In the genomic region with DNA sequence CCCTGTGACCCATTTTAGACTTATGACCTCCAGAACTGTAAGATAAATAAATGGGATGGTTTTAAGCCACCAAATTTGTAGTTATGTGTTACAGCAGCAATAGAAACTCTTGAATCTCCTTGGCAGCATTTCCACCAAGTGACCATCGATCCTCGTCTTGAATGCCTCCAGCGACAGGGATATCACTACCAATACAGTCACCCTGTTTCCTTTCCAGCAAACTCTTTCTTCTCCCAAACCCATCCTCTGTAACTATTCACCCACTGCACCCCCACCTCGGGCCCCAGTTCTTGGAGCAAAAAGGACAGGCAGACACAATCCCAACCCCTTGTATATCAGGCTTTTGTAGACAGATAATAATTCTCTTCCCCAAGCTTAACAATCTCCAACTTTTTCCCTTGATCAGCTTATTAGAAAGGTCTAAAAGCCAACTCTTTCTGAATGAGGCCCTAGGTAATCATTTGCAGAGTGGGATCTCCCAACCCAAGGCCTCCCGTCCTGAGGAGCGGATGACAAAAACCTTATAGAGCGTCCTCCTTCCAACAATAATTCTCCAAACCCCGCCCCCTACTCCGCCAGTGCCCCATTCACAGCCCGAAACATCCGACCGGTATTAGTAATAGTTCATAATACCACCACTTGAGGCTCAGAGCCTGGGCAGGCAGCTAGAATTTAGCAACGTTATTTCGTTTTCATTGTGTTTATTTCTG, we compare ENCODE assay signal across 8 cellular contexts. TPM values are rescaled to one million over a fixed set of nuclear protein-coding genes. Genes with fewer than 3 reads are reported as not detected.
A peak's percentile ranks its signal among the peaks of the same experiment; 100 is the strongest.
DNase-seq lines count a peak whose midpoint lies in the region; ATAC-seq and TF ChIP-seq lines count a peak whose summit lies in the region.

No MANE protein-coding gene starts in this region.

- H3K27me3 ChIP-seq in gastroesophageal sphincter, result no peaks in the 10 kb centered on the region
- no peaks in the 10 kb centered on the region for H3K27me3 ChIP-seq in prostate gland (replicated peaks; ENCODE audit: insufficient read depth)

- no peak for TF ChIP-seq POLR2A in gastroesophageal sphincter (IDR thresholded peaks at IDR 0.05)
- TF ChIP-seq POLR2A in prostate gland (IDR thresholded peaks at IDR 0.05), result no peak

- intact Hi-C loops in prostate gland (cut with DNase I), result loop anchor here (5.0 to 10.0 kb wide), 3 partner anchors 52 to 204 kb away; a partner anchor contains a TSS

- TF ChIP-seq EP300 in gastroesophageal sphincter (IDR thresholded peaks at IDR 0.05), result no peak

- H3K36me3 ChIP-seq in gastroesophageal sphincter (no peaks in the 10 kb centered on the region), prostate gland (no peaks in the 10 kb centered on the region)

- 11 to 12% methylated on average over 14 of the region's 14 CpGs for WGBS in gastroesophageal sphincter (ENCODE audit: low coverage in 1 of 2), 2 donors
- 19% methylated on average over 14 of the region's 14 CpGs for WGBS in prostate gland

- H3K4me3 ChIP-seq in gastroesophageal sphincter, result peak overlapping the region; percentile 47 to 53
- H3K4me3 ChIP-seq in prostate gland, result peak overlapping the region; percentile 26 to 37

- DNase-seq in GM03348 (ENCODE audit: low spot score) (peak; percentile 76), HPDE6-E6E7 (ENCODE audit: extremely low spot score) (peak; percentile 83), T-helper 22 cell (ENCODE audit: low read depth) (peak; percentile 37), prostate gland (ENCODE audit: low spot score) (no peak), DMS79 treated with DMSO at 0.1 percent for 48 hours (lab: John Stamatoyannopoulos, UW) (no peak), NCI-H2081 (lab: John Stamatoyannopoulos, UW) (no peak)

- peaks cover 5 to 26% (median 14%) of the 10 kb centered on the region in 3 donors for H3K4me1 ChIP-seq in gastroesophageal sphincter
- no peaks in the 10 kb centered on the region for H3K4me1 ChIP-seq in prostate gland (replicated peaks)

- no peak for TF ChIP-seq CTCF in gastroesophageal sphincter (IDR thresholded peaks at IDR 0.05)
- TF ChIP-seq CTCF in prostate gland (IDR thresholded peaks at IDR 0.05), result no peak

- H3K9me3 ChIP-seq in gastroesophageal sphincter (no peaks in the 10 kb centered on the region), prostate gland (no peaks in the 10 kb centered on the region)

- H3K27ac ChIP-seq in gastroesophageal sphincter (peak overlapping the region; percentile 91 to 99 (median 93)), prostate gland (peak overlapping the region; percentile 86 to 87)

- ATAC-seq in GM21447 (IDR thresholded peaks at IDR 0.05; ENCODE audit: unreplicated experiment) (peak; percentile 20), gastroesophageal sphincter (peak; percentile 45)

RNA-seq across cellular contexts. Expression of a gene that starts 14.7 kb away (rescaled TPM):
- 10 to 100 TPM in 1 of 4 donors, 1 to 10 TPM in 3; 1.7 to 11.4 (median 5.4) TPM for total RNA-seq in gastroesophageal sphincter
- 10 to 100 TPM; 28.6 to 52.5 TPM for total RNA-seq in prostate gland

RNA-seq across cellular contexts. Expression of a gene that starts 54.1 kb away (rescaled TPM):
- 10 to 100 TPM; 52.5 to 82.2 (median 75.8) TPM for total RNA-seq in gastroesophageal sphincter
- total RNA-seq in prostate gland, result 10 to 100 TPM; 62.3 to 81.4 TPM

RNA-seq across cellular contexts. Expression of a gene that starts 59.4 kb away (rescaled TPM):
- not detected for total RNA-seq in gastroesophageal sphincter
- total RNA-seq in prostate gland, result under 1 TPM in 1 of 2 donors, not detected in 1; 0.51 TPM

Comparison
In these comparisons a context has a peak if more than half of its experiments do, and no peak if none do; other contexts are left out.
1. DNase-seq: peak in GM03348 (single experiment), HPDE6-E6E7 (single experiment) and T-helper 22 cell (single experiment); none in prostate gland (single experiment), DMS79 treated with DMSO at 0.1 percent for 48 hours (single experiment) and NCI-H2081 (0 of 2).